In the genomic region with DNA sequence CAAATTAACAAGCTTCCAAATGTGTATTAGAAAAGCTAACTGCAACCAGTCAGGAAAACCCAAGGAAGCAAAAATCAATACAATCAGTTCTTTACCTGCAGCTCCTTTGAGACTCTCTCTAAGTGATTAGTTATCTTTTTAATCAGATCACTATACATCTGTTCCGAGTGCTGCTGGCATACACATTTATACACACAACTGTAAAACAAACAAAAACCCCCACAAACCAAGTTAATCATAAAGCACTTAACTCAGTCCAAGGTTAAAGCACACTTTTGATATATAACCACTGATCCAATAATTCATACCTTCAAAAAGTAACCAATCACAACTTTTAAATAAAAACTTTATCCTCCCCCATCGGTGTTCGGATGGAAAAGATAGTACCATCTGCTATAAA, we compare ENCODE assay signal across 14 cellular contexts. TPM values are rescaled to one million over a fixed set of nuclear protein-coding genes. Genes with fewer than 3 reads are reported as not detected.
DNase-seq lines count a peak whose midpoint lies in the region; ATAC-seq and TF ChIP-seq lines count a peak whose summit lies in the region.
"Had no signal": no experiment of that assay in that cellular context is flagged by ENCODE, and none has a peak within 500 bp of the region (broad histone marks: within the 10 kb centered on the region; RNA-seq: fewer than 3 reads in every experiment).

No MANE protein-coding gene starts in this region.

- no peaks in the 10 kb centered on the region for H3K79me1 ChIP-seq in trophoblast cell (ENCODE audit: low read length)

- H4K20me1 ChIP-seq in smooth muscle cell (ENCODE audit: low read depth) = peaks cover 100% of the 10 kb centered on the region

- no peak overlapping the region for H3K23ac ChIP-seq in trophoblast cell (ENCODE audit: low read length)

- H2BK120ac ChIP-seq in trophoblast cell (ENCODE audit: insufficient read depth, low read length, poor library complexity) = no peak overlapping the region

- DNase-seq in stimulated activated naive CD8-positive, alpha-beta T cell treated with anti-CD3 and anti-CD28 coated beads, Interleukin-15, Interleukin-2, amounts not matched to agents 100 U/mL and 50 U/mL, for 24 hours = no peak
- DNase-seq in esophagus squamous epithelium (lab: John Stamatoyannopoulos, UW) (no peak), upper lobe of right lung (no peak), trophoblast cell (no peak), smooth muscle cell (lab: John Stamatoyannopoulos, UW; ENCODE audit: unreplicated experiment) (no peak)
- DNase-seq: activated CD4-positive, alpha-beta T cell treated with anti-CD3 and anti-CD28 coated beads for 36 hours; activated gamma-delta T cell treated with Interleukin-2 at 50 U/mL for 16 hours; EL; NCI-H2029 had no signal

- H3K79me2 ChIP-seq in trophoblast cell (ENCODE audit: control insufficient read depth, insufficient read depth, low read length, poor library complexity) = peaks cover 2% of the 10 kb centered on the region
- H3K79me2 ChIP-seq in smooth muscle cell (ENCODE audit: low read depth) = peaks cover 72% of the 10 kb centered on the region

- H2BK5ac ChIP-seq in trophoblast cell (ENCODE audit: low read depth, low read length, poor library complexity) = no peak overlapping the region

- no peak overlapping the region for H4K91ac ChIP-seq in trophoblast cell (ENCODE audit: low read depth, low read length)

- no peak overlapping the region for H3K9ac ChIP-seq in trophoblast cell (ENCODE audit: low read length)
- no peak overlapping the region for H3K9ac ChIP-seq in smooth muscle cell (ENCODE audit: low read depth)
- H3K9ac ChIP-seq: parathyroid adenoma had no signal

- 71 to 80% methylated on average over 3 of the region's 3 CpGs for WGBS in esophagus squamous epithelium, 2 donors
- no CpG with 5 or more reads among the region's 3 CpGs for WGBS in trophoblast cell (ENCODE audit: extremely low coverage, insufficient coverage, insufficient read length)
- WGBS in smooth muscle cell (ENCODE audit: low lambda C conversion rate) = 98% methylated on average over 3 of the region's 3 CpGs

- H4K8ac ChIP-seq in trophoblast cell (ENCODE audit: low read depth, low read length) = no peak overlapping the region

- H3K27me3 ChIP-seq in esophagus squamous epithelium = no peaks in the 10 kb centered on the region
- H3K27me3 ChIP-seq in upper lobe of right lung = no peaks in the 10 kb centered on the region
- H3K27me3 ChIP-seq in trophoblast cell (ENCODE audit: insufficient read depth, low read length) = no peaks in the 10 kb centered on the region
- no peaks in the 10 kb centered on the region for H3K27me3 ChIP-seq in smooth muscle cell (ENCODE audit: low read depth)
- H3K27me3 ChIP-seq: cardiac muscle cell had no signal

- peaks cover 12% of the 10 kb centered on the region for H3K36me3 Mint-ChIP-seq in stimulated activated naive CD8-positive, alpha-beta T cell treated with anti-CD3 and anti-CD28 coated beads, Interleukin-15, Interleukin-2, amounts not matched to agents 100 ng/mL and 50 ng/mL, for 24 hours (ENCODE audit: low read depth)

- H3K9me3 ChIP-seq in esophagus squamous epithelium (no peaks in the 10 kb centered on the region), upper lobe of right lung (no peaks in the 10 kb centered on the region), trophoblast cell (ENCODE audit: insufficient read depth, low read depth, low read length) (no peaks in the 10 kb centered on the region), smooth muscle cell (replicated peaks; ENCODE audit: low read depth) (no peaks in the 10 kb centered on the region)

- H3K27ac Mint-ChIP-seq in stimulated activated naive CD8-positive, alpha-beta T cell treated with anti-CD3 and anti-CD28 coated beads, Interleukin-15, Interleukin-2, amounts not matched to agents 100 ng/mL and 50 ng/mL, for 24 hours = peak overlapping the region; percentile 42
- H3K27ac Mint-ChIP-seq: activated CD4-positive, alpha-beta T cell treated with anti-CD3 and anti-CD28 coated beads for 36 hours had no signal

- H3F3A ChIP-seq in smooth muscle cell (ENCODE audit: low read depth) = no peaks in the 10 kb centered on the region

- H3K14ac ChIP-seq in trophoblast cell (ENCODE audit: low read length) = no peak overlapping the region

- H3K9me3 Mint-ChIP-seq in stimulated activated naive CD8-positive, alpha-beta T cell treated with anti-CD3 and anti-CD28 coated beads, Interleukin-15, Interleukin-2, amounts not matched to agents 100 ng/mL and 50 ng/mL, for 24 hours = no peaks in the 10 kb centered on the region

- H3K4me3 ChIP-seq in esophagus squamous epithelium (no peak overlapping the region), upper lobe of right lung (no peak overlapping the region), trophoblast cell (ENCODE audit: low read depth, low read length) (no peak overlapping the region), smooth muscle cell (no peak overlapping the region)
- H3K4me3 ChIP-seq: cardiac muscle cell had no signal

- no peak overlapping the region for H2BK12ac ChIP-seq in trophoblast cell (ENCODE audit: low read length)

- H3K4me1 ChIP-seq in esophagus squamous epithelium (peaks cover 9 to 57% (median 12%) of the 10 kb centered on the region in 3 donors), upper lobe of right lung (peaks cover 57% of the 10 kb centered on the region), trophoblast cell (ENCODE audit: control insufficient read depth in 1 of 2, insufficient read depth in 2 of 2, low read length in 2 of 2) (no peaks in the 10 kb centered on the region), smooth muscle cell (ENCODE audit: low read depth) (peaks cover 6% of the 10 kb centered on the region)

- H3K4me2 ChIP-seq in trophoblast cell (ENCODE audit: low read length) = no peak overlapping the region
- H3K4me2 ChIP-seq in smooth muscle cell = no peak overlapping the region

- peaks cover 51% of the 10 kb centered on the region for H3K4me1 Mint-ChIP-seq in stimulated activated naive CD8-positive, alpha-beta T cell treated with anti-CD3 and anti-CD28 coated beads, Interleukin-15, Interleukin-2, amounts not matched to agents 100 ng/mL and 50 ng/mL, for 24 hours (ENCODE audit: low read depth)

- peak overlapping the region in 3 of 4 donors; percentile 2 to 62 (median 34) for H3K27ac ChIP-seq in esophagus squamous epithelium
- peak overlapping the region; percentile 55 for H3K27ac ChIP-seq in upper lobe of right lung
- no peak overlapping the region for H3K27ac ChIP-seq in trophoblast cell (ENCODE audit: low read depth, low read length)
- H3K27ac ChIP-seq in smooth muscle cell (ENCODE audit: low read depth) = no peak overlapping the region
- H3K27ac ChIP-seq: cardiac muscle cell, parathyroid adenoma had no signal

- no peak for ATAC-seq in stimulated activated naive CD8-positive, alpha-beta T cell treated with anti-CD3 and anti-CD28 coated beads, Interleukin-15, Interleukin-2, amounts not matched to agents 100 U/mL and 50 U/mL, for 24 hours
- no peak for ATAC-seq in SK-N-SH treated with all-trans-retinoic acid at 6 μM for 48 hours
- no peak for ATAC-seq in upper lobe of right lung
- no peak for ATAC-seq in HG03025 (IDR thresholded peaks at IDR 0.05; ENCODE audit: low FRiP score, unreplicated experiment)

- H3K4ac ChIP-seq in trophoblast cell (ENCODE audit: low read depth, low read length) = no peak overlapping the region

- no peak overlapping the region for H2AK5ac ChIP-seq in trophoblast cell (ENCODE audit: low read length)

- H2AFZ ChIP-seq in trophoblast cell (ENCODE audit: insufficient read depth, low read length, poor library complexity) (no peak overlapping the region), smooth muscle cell (ENCODE audit: low read depth) (no peak overlapping the region)
- H2AFZ ChIP-seq: parathyroid adenoma had no signal

- intact Hi-C loops in esophagus squamous epithelium (cut with DNase I) (no loop called here), upper lobe of right lung (cut with DNase I) (loop anchor here (5.0 kb wide), 1 partner anchor 162 kb away; no protein-coding TSS in a partner anchor)

- TF ChIP-seq CTCF in esophagus squamous epithelium (IDR thresholded peaks at IDR 0.05) (no peak), upper lobe of right lung (IDR thresholded peaks at IDR 0.05) (no peak), smooth muscle cell (IDR thresholded peaks at IDR 0.05; ENCODE audit: borderline replicate concordance, insufficient read depth, poor library complexity, severe bottlenecking) (no peak)

- no peak overlapping the region for H4K12ac ChIP-seq in trophoblast cell (ENCODE audit: low read depth, low read length)

- no peak for TF ChIP-seq POLR2A in esophagus squamous epithelium (IDR thresholded peaks at IDR 0.05)

- H3K27me3 Mint-ChIP-seq in stimulated activated naive CD8-positive, alpha-beta T cell treated with anti-CD3 and anti-CD28 coated beads, Interleukin-15, Interleukin-2, amounts not matched to agents 100 ng/mL and 50 ng/mL, for 24 hours = no peaks in the 10 kb centered on the region

- no peak overlapping the region for H3K18ac ChIP-seq in trophoblast cell (ENCODE audit: low read length)

- H3K36me3 ChIP-seq in esophagus squamous epithelium (peaks cover 0 to 6% (median 0%) of the 10 kb centered on the region in 3 donors), upper lobe of right lung (peaks cover 8% of the 10 kb centered on the region), trophoblast cell (ENCODE audit: control insufficient read depth in 1 of 2, insufficient read depth in 2 of 2, low read length in 2 of 2) (peaks cover 0 to 3% of the 10 kb centered on the region in 2 experiments), smooth muscle cell (ENCODE audit: low read depth) (peaks cover 3% of the 10 kb centered on the region)

- H3K4me3 Mint-ChIP-seq in stimulated activated naive CD8-positive, alpha-beta T cell treated with anti-CD3 and anti-CD28 coated beads, Interleukin-15, Interleukin-2, amounts not matched to agents 100 ng/mL and 50 ng/mL, for 24 hours = no peak overlapping the region
- H3K4me3 Mint-ChIP-seq: activated CD4-positive, alpha-beta T cell treated with anti-CD3 and anti-CD28 coated beads for 36 hours had no signal

TF ChIP-seq in SK-N-SH treated with all-trans-retinoic acid at 6 μM for 48 hours, 23 proteins besides CTCF, POLR2A, EP300 and RAD21 (continues in another document):
- TF ChIP-seq ZNF70 (CRISPR knock-in tag; IDR thresholded peaks at IDR 0.05) (no peak), CSRNP3 (CRISPR knock-in tag; IDR thresholded peaks at IDR 0.05) (no peak)

RNA-seq across cellular contexts. Expression of gene CACUL1, which starts 25.6 kb away (rescaled TPM):
- total RNA-seq in esophagus squamous epithelium = 10 to 100 TPM; 23.7 to 36.6 (median 31.4) TPM
- 47.7 TPM for total RNA-seq in upper lobe of right lung
- polyA plus RNA-seq in trophoblast cell (2013) = 39.5 and 44.1 TPM in 2 replicates
- 25.6 and 49.0 TPM in 2 replicates for total RNA-seq in smooth muscle cell
- polyA plus RNA-seq in smooth muscle cell = 24.8 and 36.3 TPM in 2 replicates

Comparison
In these comparisons a context has a peak if more than half of its experiments do, and no peak if none do; other contexts are left out.
1. H3K27ac ChIP-seq: peak in esophagus squamous epithelium (3 of 4) and upper lobe of right lung (single experiment); none in trophoblast cell (single experiment) and smooth muscle cell (single experiment).